ENCODE assay signal across 2 cellular contexts in genomic region chr7:47474211-47474936, GRCh38.
TF ChIP-seq lines count a peak whose summit lies in the region.

No MANE protein-coding gene starts in this region.

TF ChIP-seq in SK-N-SH, 30 proteins besides CTCF, POLR2A, EP300 and RAD21:
- TF ChIP-seq FOSL2 (IDR thresholded peaks at IDR 0.05; ENCODE audit: borderline replicate concordance, low read depth) (no peak), ELF1 (IDR thresholded peaks at IDR 0.05) (no peak), RFX5 (IDR thresholded peaks at IDR 0.05; ENCODE audit: low read length) (no peak), NRF1 (IDR thresholded peaks at IDR 0.05; ENCODE audit: low read depth, low read length) (no peak), NFIC (IDR thresholded peaks at IDR 0.05; ENCODE audit: borderline replicate concordance) (no peak), REST (IDR thresholded peaks at IDR 0.05; ENCODE audit: low read depth, low read length) (no peak), EZH2phosphoT487 (IDR thresholded peaks at IDR 0.05; ENCODE audit: borderline replicate concordance, low read depth) (no peak)
TF ChIP-seq in SK-N-SH: peak in this region for 0.

TF ChIP-seq in HepG2, 621 proteins besides CTCF, POLR2A, EP300 and RAD21 (continues in another document):
- TF ChIP-seq ETV6 (CRISPR knock-in tag; conservative IDR thresholded peaks at IDR 0.05), result no peak
- no peak for TF ChIP-seq GPBP1L1 (CRISPR knock-in tag; IDR thresholded peaks at IDR 0.05)
- no peak for TF ChIP-seq PRDM4 (CRISPR knock-in tag; IDR thresholded peaks at IDR 0.05; ENCODE audit: borderline replicate concordance)
- TF ChIP-seq ARID3A (IDR thresholded peaks at IDR 0.05; ENCODE audit: low read depth, low read length), result no peak
- TF ChIP-seq ZSCAN12 (CRISPR knock-in tag; IDR thresholded peaks at IDR 0.05), result no peak
- no peak for TF ChIP-seq MIXL1 (CRISPR knock-in tag; IDR thresholded peaks at IDR 0.05)
- no peak for TF ChIP-seq ZSCAN5A (CRISPR knock-in tag; IDR thresholded peaks at IDR 0.05; ENCODE audit: borderline replicate concordance)
- TF ChIP-seq FOXK2 (IDR thresholded peaks at IDR 0.05), result 0 out of 2 replicates have a peak, but pooled peaks have one; percentile 4
- no peak for TF ChIP-seq ZNF292 (CRISPR knock-in tag; IDR thresholded peaks at IDR 0.05; ENCODE audit: borderline replicate concordance, low read depth)
- TF ChIP-seq ZNF510 (CRISPR knock-in tag; IDR thresholded peaks at IDR 0.05; ENCODE audit: low read depth), result no peak
- TF ChIP-seq ZBTB3 (CRISPR knock-in tag; IDR thresholded peaks at IDR 0.05; ENCODE audit: borderline replicate concordance, low read depth), result no peak
- TF ChIP-seq GMEB2 (CRISPR knock-in tag; IDR thresholded peaks at IDR 0.05; ENCODE audit: low read depth), result no peak
- TF ChIP-seq EEA1 (CRISPR knock-in tag; IDR thresholded peaks at IDR 0.05; ENCODE audit: borderline replicate concordance), result no peak
- TF ChIP-seq FOXP1 (IDR thresholded peaks at IDR 0.05), result peak; percentile 17; the same call in 1 of the 2 replicates
- no peak for TF ChIP-seq FOXP1 (CRISPR knock-in tag; IDR thresholded peaks at IDR 0.05)
- TF ChIP-seq SIN3B (IDR thresholded peaks at IDR 0.05; ENCODE audit: low read length), result 0 out of 2 replicates have a peak, but pooled peaks have one; percentile 23
- no peak for TF ChIP-seq PPARG (CRISPR knock-in tag; conservative IDR thresholded peaks at IDR 0.05)
- TF ChIP-seq SRF (IDR thresholded peaks at IDR 0.05; ENCODE audit: low read depth, low read length), result no peak
- no peak for TF ChIP-seq CCAR2 (optimal IDR thresholded peaks at IDR 0.05; ENCODE audit: low read depth, low read length)
- TF ChIP-seq FOXO4 (CRISPR knock-in tag; conservative IDR thresholded peaks at IDR 0.05), result no peak
- peak; percentile 43; the same call in 1 of the 2 replicates for TF ChIP-seq FOXA1 (IDR thresholded peaks at IDR 0.05)
- TF ChIP-seq FOXA1 (CRISPR knock-in tag; IDR thresholded peaks at IDR 0.05), result no peak
- no peak for TF ChIP-seq SIX1 (CRISPR knock-in tag; IDR thresholded peaks at IDR 0.05; ENCODE audit: borderline replicate concordance)
- no peak for TF ChIP-seq ZMYM4 (CRISPR knock-in tag; IDR thresholded peaks at IDR 0.05)
- TF ChIP-seq NR3C1 (CRISPR knock-in tag; IDR thresholded peaks at IDR 0.05), result no peak
- TF ChIP-seq ZFP36L1 (CRISPR knock-in tag; IDR thresholded peaks at IDR 0.05), result no peak
- no peak for TF ChIP-seq MYNN (CRISPR knock-in tag; IDR thresholded peaks at IDR 0.05; ENCODE audit: low read depth)
- TF ChIP-seq HES4 (CRISPR knock-in tag; IDR thresholded peaks at IDR 0.05; ENCODE audit: borderline replicate concordance), result no peak
- TF ChIP-seq ADNP (CRISPR knock-in tag; IDR thresholded peaks at IDR 0.05), result no peak
- no peak for TF ChIP-seq ZNF232 (CRISPR knock-in tag; IDR thresholded peaks at IDR 0.05; ENCODE audit: borderline replicate concordance)
- TF ChIP-seq DMTF1 (CRISPR knock-in tag; IDR thresholded peaks at IDR 0.05), result no peak
- TF ChIP-seq ZFP36 (IDR thresholded peaks at IDR 0.05; ENCODE audit: borderline replicate concordance, low read depth, low read length, partially characterized antibody), result no peak
- TF ChIP-seq ZNF646 (CRISPR knock-in tag; IDR thresholded peaks at IDR 0.05), result 0 out of 2 replicates have a peak, but pooled peaks have one; percentile 95
- peak; percentile 74; the same call in 1 of the 2 replicates for TF ChIP-seq PLRG1 (conservative IDR thresholded peaks at IDR 0.05)
- TF ChIP-seq PRMT3 (CRISPR knock-in tag; IDR thresholded peaks at IDR 0.05; ENCODE audit: borderline replicate concordance, low read depth), result no peak
